7 cellular contexts compared by ENCODE assay signal in the genomic region with DNA sequence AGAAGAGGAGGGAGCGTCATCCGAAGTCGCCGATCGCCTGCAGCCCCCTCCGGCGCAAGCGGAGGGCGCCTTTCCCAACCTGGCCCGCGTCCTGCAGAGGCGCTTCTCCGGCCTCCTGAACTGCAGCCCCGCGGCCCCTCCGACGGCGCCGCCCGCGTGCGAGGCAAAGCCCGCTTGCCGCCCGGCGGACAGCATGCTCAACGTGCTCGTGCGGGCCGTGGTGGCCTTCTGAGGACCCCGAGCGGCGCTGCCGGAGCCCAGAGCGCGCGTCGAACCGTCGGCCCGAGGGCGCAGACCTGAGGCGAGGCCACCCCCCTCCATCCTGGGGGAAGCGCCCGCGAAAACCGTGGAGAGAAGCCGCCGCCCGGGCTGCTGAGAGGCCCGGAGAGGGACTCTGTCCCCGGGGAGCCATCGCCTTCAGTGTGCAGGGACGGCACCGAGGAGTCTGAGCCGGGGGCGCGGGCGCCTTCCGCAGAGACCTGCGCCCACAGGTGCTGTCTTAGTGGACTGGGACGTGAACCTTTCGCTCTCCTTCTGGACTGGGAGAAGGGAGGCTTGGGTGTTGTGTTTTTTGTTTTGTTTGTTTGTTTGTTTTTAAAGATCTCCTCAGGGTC. TPM values are rescaled to one million over a fixed set of nuclear protein-coding genes. Genes with fewer than 3 reads are reported as not detected.
DNase-seq lines count a peak whose midpoint lies in the region; ATAC-seq and TF ChIP-seq lines count a peak whose summit lies in the region.

No MANE protein-coding gene starts in this region.

- H3K27ac Mint-ChIP-seq in immature natural killer cell = peak overlapping the region; percentile 97 to 99 (median 98)
- peak overlapping the region; percentile 92 for H3K27ac Mint-ChIP-seq in stimulated activated memory B cell treated with anti-CD40 and anti-IgM and Interleukin-4, amounts not matched to agents 10 μg/mL and 1 μg/mL and 100 μg/mL, for 72 hours

- DNase-seq in GM12864 (ENCODE audit: low read depth) = no peak
- peak; percentile 10 to 32 for DNase-seq in NCI-H1930 (lab: John Stamatoyannopoulos, UW)
- DNase-seq in astrocyte of the cerebellum (ENCODE audit: low read depth) = no peak
- DNase-seq in immature natural killer cell = no peak
- DNase-seq in NCI-H2029 treated with DMSO at 0.1 percent for 48 hours (lab: John Stamatoyannopoulos, UW) = no peak

- H3K36me3 Mint-ChIP-seq in immature natural killer cell = peaks cover 3 to 13% (median 11%) of the 10 kb centered on the region in 3 donors
- peaks cover 24% of the 10 kb centered on the region for H3K36me3 Mint-ChIP-seq in stimulated activated memory B cell treated with anti-CD40 and anti-IgM and Interleukin-4, amounts not matched to agents 10 μg/mL and 1 μg/mL and 100 μg/mL, for 72 hours

- peaks cover 61 to 69% of the 10 kb centered on the region in 2 donors for H3K4me1 Mint-ChIP-seq in immature natural killer cell
- peaks cover 44% of the 10 kb centered on the region for H3K4me1 Mint-ChIP-seq in stimulated activated memory B cell treated with anti-CD40 and anti-IgM and Interleukin-4, amounts not matched to agents 10 μg/mL and 1 μg/mL and 100 μg/mL, for 72 hours

- no peaks in the 10 kb centered on the region for H3K9me3 Mint-ChIP-seq in immature natural killer cell
- H3K9me3 Mint-ChIP-seq in stimulated activated memory B cell treated with anti-CD40 and anti-IgM and Interleukin-4, amounts not matched to agents 10 μg/mL and 1 μg/mL and 100 μg/mL, for 72 hours = no peaks in the 10 kb centered on the region

- ATAC-seq in stimulated activated memory B cell treated with anti-CD40 and anti-IgM and Interleukin-4, amounts not matched to agents 10 μg/mL and 1 μg/mL and 100 μg/mL, for 72 hours = no peak
- ATAC-seq in GM21360 (IDR thresholded peaks at IDR 0.05; ENCODE audit: unreplicated experiment) = no peak

- in situ Hi-C loops in astrocyte of the cerebellum (cut with HindIII; ENCODE audit: low sequenced_read_pairs) = no loop called here

- peaks cover 39 to 52% (median 46%) of the 10 kb centered on the region in 3 donors for H3K27me3 Mint-ChIP-seq in immature natural killer cell (ENCODE audit: low read depth in 3 of 3)
- no peaks in the 10 kb centered on the region for H3K27me3 Mint-ChIP-seq in stimulated activated memory B cell treated with anti-CD40 and anti-IgM and Interleukin-4, amounts not matched to agents 10 μg/mL and 1 μg/mL and 100 μg/mL, for 72 hours

- H3K4me3 ChIP-seq in GM12864 (ENCODE audit: low read depth, low read length) (peak overlapping the region; percentile 99), astrocyte of the cerebellum (ENCODE audit: low read depth, low read length) (peak overlapping the region; percentile 89)

- peak overlapping the region; percentile 93 to 99 (median 97) for H3K4me3 Mint-ChIP-seq in immature natural killer cell
- H3K4me3 Mint-ChIP-seq in stimulated activated memory B cell treated with anti-CD40 and anti-IgM and Interleukin-4, amounts not matched to agents 10 μg/mL and 1 μg/mL and 100 μg/mL, for 72 hours = peak overlapping the region; percentile 95

- TF ChIP-seq CTCF in GM12864 (IDR thresholded peaks at IDR 0.05; ENCODE audit: low read depth, low read length, missing control alignments) (no peak), astrocyte of the cerebellum (IDR thresholded peaks at IDR 0.05; ENCODE audit: low read depth, low read length, missing control alignments) (peak; percentile 9)

RNA-seq across cellular contexts. Expression of a gene that starts 3.5 kb away (rescaled TPM):
- polyA plus RNA-seq in immature natural killer cell = 100 to 1,000 TPM; 395 to 487 (median 487) TPM

RNA-seq across cellular contexts. Expression of a gene that starts 3.6 kb away (rescaled TPM):
- 10 to 100 TPM; 56.8 to 92.5 (median 66.0) TPM for polyA plus RNA-seq in immature natural killer cell

RNA-seq across cellular contexts. Expression of a gene that starts 35.7 kb away (rescaled TPM):
- polyA plus RNA-seq in immature natural killer cell = 1 to 10 TPM in 2 of 3 donors, not detected in 1; 1.2 to 2.8 TPM

RNA-seq across cellular contexts. Expression of a gene that starts 37.2 kb away (rescaled TPM):
- polyA plus RNA-seq in immature natural killer cell = 10 to 100 TPM; 13.2 to 16.5 (median 16.3) TPM

RNA-seq across cellular contexts. Expression of a gene that starts 51.1 kb away (rescaled TPM):
- polyA plus RNA-seq in immature natural killer cell = 1 to 10 TPM; 1.1 to 2.2 (median 2.1) TPM

Comparison
In these comparisons a context has a peak if more than half of its experiments do, and no peak if none do; other contexts are left out.
1. DNase-seq: peak in NCI-H1930 (2 of 2); none in GM12864 (single experiment), astrocyte of the cerebellum (single experiment), immature natural killer cell (0 of 3) and NCI-H2029 treated with DMSO at 0.1 percent for 48 hours (single experiment).